ENCODE assay signal across 11 cellular contexts in the genomic region with DNA sequence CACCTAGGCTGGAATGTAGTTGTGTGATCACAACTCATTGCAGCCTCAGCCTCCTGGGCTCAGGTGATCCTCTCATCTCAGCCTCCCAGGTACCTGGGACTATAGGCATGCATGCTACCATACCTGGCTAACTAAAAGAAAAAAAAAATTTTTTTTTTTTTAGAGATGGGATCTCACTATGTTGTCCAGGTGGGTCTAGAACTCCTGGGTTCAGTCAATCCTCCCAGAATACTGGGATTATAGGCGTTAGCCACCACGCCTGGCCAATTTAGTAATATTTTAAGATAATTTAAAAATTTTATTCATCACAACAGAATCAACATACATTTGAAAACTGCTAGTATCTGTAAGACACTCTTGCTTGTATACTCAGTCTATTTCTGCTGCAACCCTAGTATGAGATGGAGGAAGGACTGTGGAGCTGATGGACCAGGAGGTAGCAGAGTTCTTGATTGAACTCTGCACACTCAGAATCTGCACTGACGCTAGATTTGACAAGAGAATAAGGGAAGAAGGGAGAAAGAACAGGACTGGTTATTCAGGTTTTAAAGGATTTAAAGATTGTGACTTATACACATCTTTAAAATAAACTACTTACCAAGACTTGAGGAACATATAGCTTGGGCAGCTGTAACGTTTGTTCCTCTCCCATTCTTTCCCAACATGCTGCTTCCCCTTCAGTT. TPM values are rescaled to one million over a fixed set of nuclear protein-coding genes. Genes with fewer than 3 reads are reported as not detected.
DNase-seq lines count a peak whose midpoint lies in the region; ATAC-seq, FAIRE-seq and TF ChIP-seq lines count a peak whose summit lies in the region.
"Had no signal": no experiment of that assay in that cellular context is flagged by ENCODE, and none has a peak within 500 bp of the region (broad histone marks: within the 10 kb centered on the region; RNA-seq: fewer than 3 reads in every experiment).

No MANE protein-coding gene starts in this region.

- intact Hi-C loops in mucosa of descending colon (cut with DNase I, micrococcal nuclease), result no loop called here

- FAIRE-seq in astrocyte (lab: Jason Lieb, UNC), result no peak

- peaks cover 100% of the 10 kb centered on the region for H3K79me2 ChIP-seq in astrocyte (ENCODE audit: insufficient read depth, low read length)

- no peaks in the 10 kb centered on the region for H3K27me3 Mint-ChIP-seq in astrocyte (ENCODE audit: low read depth, unreplicated experiment)
- H3K27me3 Mint-ChIP-seq: dendritic cell treated with granulocyte-macrophage colony-stimulating factor and Interleukin-4, amounts not matched to agents 40 ng/mL and 50 ng/mL, for 4 days had no signal

- peaks cover 7% of the 10 kb centered on the region for H3K36me3 ChIP-seq in astrocyte (ENCODE audit: insufficient read depth, low read length)
- no peaks in the 10 kb centered on the region for H3K36me3 ChIP-seq in mucosa of descending colon (ENCODE audit: low read depth)
- H3K36me3 ChIP-seq: ovary had no signal

- H3K4me3 Mint-ChIP-seq in astrocyte (ENCODE audit: unreplicated experiment), result no peak overlapping the region

- H3K9me3 ChIP-seq in AG04450 (ENCODE audit: control insufficient read depth, insufficient read depth, low read length), result no peaks in the 10 kb centered on the region
- H3K9me3 ChIP-seq in astrocyte (ENCODE audit: insufficient read depth, low read depth, low read length), result no peaks in the 10 kb centered on the region
- H3K9me3 ChIP-seq in mucosa of descending colon, result no peaks in the 10 kb centered on the region
- H3K9me3 ChIP-seq: ovary had no signal

- H4K20me1 ChIP-seq in astrocyte (ENCODE audit: insufficient read depth, low read length), result peaks cover 97% of the 10 kb centered on the region

- H3K4me1 ChIP-seq in astrocyte (ENCODE audit: insufficient read depth, low read length), result peaks cover 19% of the 10 kb centered on the region
- peaks cover 5% of the 10 kb centered on the region for H3K4me1 ChIP-seq in mucosa of descending colon (ENCODE audit: low read depth)

- peaks cover 38% of the 10 kb centered on the region for H3K4me1 Mint-ChIP-seq in astrocyte (ENCODE audit: low read depth, unreplicated experiment)

- no peak overlapping the region for H2AFZ ChIP-seq in astrocyte (ENCODE audit: low read depth, low read length)

- peak; percentile 15 for ATAC-seq in HG03565 (IDR thresholded peaks at IDR 0.05; ENCODE audit: unreplicated experiment)
- peak; percentile 21 for ATAC-seq in mucosa of descending colon
- ATAC-seq in GM21423 (IDR thresholded peaks at IDR 0.05; ENCODE audit: unreplicated experiment), result no peak
- ATAC-seq in HG03469 (IDR thresholded peaks at IDR 0.05; ENCODE audit: unreplicated experiment), result no peak

- H3K4me2 ChIP-seq in astrocyte (ENCODE audit: low read length), result peak overlapping the region; percentile 64

- H3K36me3 Mint-ChIP-seq in astrocyte (ENCODE audit: low read depth, unreplicated experiment), result peaks cover 5% of the 10 kb centered on the region

- POLR2A ChIA-PET in AG04450 (lab: Yijun Ruan, JAX), result interaction anchor here (0.5 to 1.3 kb wide), 4 partner anchors 15 to 147 kb away, joined by 3 to 7 read pairs (median 4); no protein-coding TSS in a partner anchor

- CTCF ChIA-PET in AG04450 (lab: Charles Lee), result interaction anchor here (1.5 kb wide), 1 partner anchor 169 kb away, joined by 5 read pairs; no protein-coding TSS in a partner anchor

- DNase-seq in AG04450 (ENCODE audit: low read depth, low spot score) (no peak), astrocyte (ENCODE audit: low read depth) (no peak), mucosa of descending colon (no peak), NCI-H2081 (lab: John Stamatoyannopoulos, UW) (no peak), midbrain (lab: John Stamatoyannopoulos, UW) (no peak)
- DNase-seq: ovary, T-helper 9 cell had no signal

- H3K9me3 Mint-ChIP-seq in astrocyte (ENCODE audit: unreplicated experiment), result no peaks in the 10 kb centered on the region
- H3K9me3 Mint-ChIP-seq: dendritic cell treated with granulocyte-macrophage colony-stimulating factor and Interleukin-4, amounts not matched to agents 40 ng/mL and 50 ng/mL, for 4 days had no signal

- no peak overlapping the region for H3K4me3 ChIP-seq in AG04450 (ENCODE audit: low read depth, low read length)
- no peak overlapping the region for H3K4me3 ChIP-seq in astrocyte (ENCODE audit: insufficient read depth, low read depth, low read length)
- no peak overlapping the region for H3K4me3 ChIP-seq in mucosa of descending colon
- H3K4me3 ChIP-seq: ovary had no signal

- peak overlapping the region; percentile 72 for H3K27ac Mint-ChIP-seq in astrocyte (ENCODE audit: unreplicated experiment)
- H3K27ac Mint-ChIP-seq: dendritic cell treated with granulocyte-macrophage colony-stimulating factor and Interleukin-4, amounts not matched to agents 40 ng/mL and 50 ng/mL, for 4 days had no signal

- TF ChIP-seq CTCF in AG04450 (IDR thresholded peaks at IDR 0.05; ENCODE audit: low read depth, low read length), result no peak
- no peak for TF ChIP-seq CTCF in astrocyte (IDR thresholded peaks at IDR 0.05; ENCODE audit: insufficient read depth, low read depth, low read length)
- no peak for TF ChIP-seq CTCF in mucosa of descending colon (IDR thresholded peaks at IDR 0.05)

- peak overlapping the region; percentile 12 for H3K9ac ChIP-seq in astrocyte (ENCODE audit: low read length)

- H3K27ac ChIP-seq in AG04450 (ENCODE audit: low read depth, low read length) (peak overlapping the region; percentile 48), astrocyte (ENCODE audit: low read depth, low read length) (peak overlapping the region; percentile 73)
- H3K27ac ChIP-seq: ovary had no signal

- no peaks in the 10 kb centered on the region for H3K27me3 ChIP-seq in AG04450 (ENCODE audit: control insufficient read depth, insufficient read depth, low read length)
- no peaks in the 10 kb centered on the region for H3K27me3 ChIP-seq in astrocyte (ENCODE audit: insufficient read depth, low read length)
- H3K27me3 ChIP-seq: ovary had no signal

RNA-seq across cellular contexts. Expression of gene VCL, which starts 57.6 kb away (rescaled TPM):
- polyA plus RNA-seq in AG04450 (2011; rRNA removed), result 313 and 327 TPM in 2 replicates
- polyA minus RNA-seq in AG04450 (2011; rRNA and poly(A)+ RNA removed), result 306 and 321 TPM in 2 replicates
- total RNA-seq in astrocyte (469 and 474 TPM in 2 replicates), mucosa of descending colon (100 to 1,000 TPM; 114 to 292 (median 117) TPM)

Comparison
In these comparisons a context has a peak if more than half of its experiments do, and no peak if none do; other contexts are left out.
1. ATAC-seq: peak in HG03565 (single experiment) and mucosa of descending colon (single experiment); none in GM21423 (single experiment) and HG03469 (single experiment).